In genomic region chr6:153032255-153032882, GRCh38 we compare ENCODE assay signal across 8 cellular contexts. TPM values are rescaled to one million over a fixed set of nuclear protein-coding genes. Genes with fewer than 3 reads are reported as not detected.
DNase-seq lines count a peak whose midpoint lies in the region; ATAC-seq, FAIRE-seq and TF ChIP-seq lines count a peak whose summit lies in the region.

No MANE protein-coding gene starts in this region.

- H3K4me3 ChIP-seq in astrocyte of the cerebellum (ENCODE audit: low read depth, low read length) (no peak overlapping the region), left lung (no peak overlapping the region)

- intact Hi-C loops in left lung (cut with DNase I), result no loop called here

- no peaks in the 10 kb centered on the region for H3K36me3 Mint-ChIP-seq in activated CD8-positive, alpha-beta T cell treated with anti-CD3 and anti-CD28 coated beads, Interleukin-2, amount 10 ng/mL, durations not matched to agents 7 days and 5 days (ENCODE audit: low read depth)

- FAIRE-seq in G401.6 (lab: Jason Lieb, UNC), result peak; percentile 92

- H3K9me3 Mint-ChIP-seq in activated CD8-positive, alpha-beta T cell treated with anti-CD3 and anti-CD28 coated beads, Interleukin-2, amount 10 ng/mL, durations not matched to agents 7 days and 5 days (ENCODE audit: insufficient read depth), result no peaks in the 10 kb centered on the region

- no peaks in the 10 kb centered on the region for H3K36me3 ChIP-seq in left lung

- no peak overlapping the region for H3K27ac Mint-ChIP-seq in activated CD8-positive, alpha-beta T cell treated with anti-CD3 and anti-CD28 coated beads, Interleukin-2, amount 10 ng/mL, durations not matched to agents 7 days and 5 days

- peaks cover 19% of the 10 kb centered on the region for H3K27me3 Mint-ChIP-seq in activated CD8-positive, alpha-beta T cell treated with anti-CD3 and anti-CD28 coated beads, Interleukin-2, amount 10 ng/mL, durations not matched to agents 7 days and 5 days (ENCODE audit: low read depth)

- in situ Hi-C loops in astrocyte of the cerebellum (cut with HindIII; ENCODE audit: low sequenced_read_pairs), result no loop called here

- CTCF ChIA-PET in activated CD8-positive, alpha-beta T cell treated with anti-CD3 and anti-CD28 coated beads, Interleukin-2, amount 10 ng/mL, durations not matched to agents 7 days and 5 days (lab: Charles Lee), result interaction anchor here (1.5 to 1.7 kb wide), 2 partner anchors 84 to 280 kb away, joined by 3 to 4 read pairs; no protein-coding TSS in a partner anchor

- H3K9me3 ChIP-seq in left lung, result no peaks in the 10 kb centered on the region

- H3K27ac ChIP-seq in left lung, result no peak overlapping the region

- TF ChIP-seq CTCF in LNCAP (IDR thresholded peaks at IDR 0.05) (peak; percentile 68), astrocyte of the cerebellum (IDR thresholded peaks at IDR 0.05; ENCODE audit: low read depth, low read length, missing control alignments) (no peak), left lung (IDR thresholded peaks at IDR 0.05) (peak in 1 of 2 donors; percentile 37)

- DNase-seq in astrocyte of the cerebellum (ENCODE audit: low read depth), result peak; percentile 78
- DNase-seq in left lung, result no peak
- DNase-seq in activated CD8-positive, alpha-beta T cell treated with anti-CD3 and anti-CD28 coated beads, Interleukin-2, amount 10 ng/mL, durations not matched to agents 7 days and 5 days, result no peak
- no peak for DNase-seq in cortex of kidney (lab: John Stamatoyannopoulos, UW)

- ATAC-seq in left lung (peak; percentile 80), HG03520 (IDR thresholded peaks at IDR 0.05; ENCODE audit: unreplicated experiment) (no peak), HG03521 (IDR thresholded peaks at IDR 0.05; ENCODE audit: unreplicated experiment) (no peak)
- no peak for ATAC-seq in activated CD8-positive, alpha-beta T cell treated with anti-CD3 and anti-CD28 coated beads, Interleukin-2, amount 10 ng/mL, durations not matched to agents 7 days and 5 days

- H3K27me3 ChIP-seq in left lung, result no peaks in the 10 kb centered on the region

- no peaks in the 10 kb centered on the region for H3K4me1 ChIP-seq in left lung

- POLR2A ChIA-PET in activated CD8-positive, alpha-beta T cell treated with anti-CD3 and anti-CD28 coated beads, Interleukin-2, amount 10 ng/mL, durations not matched to agents 7 days and 5 days (lab: Charles Lee), result no interaction called here

- no peak overlapping the region for H3K4me3 Mint-ChIP-seq in activated CD8-positive, alpha-beta T cell treated with anti-CD3 and anti-CD28 coated beads, Interleukin-2, amount 10 ng/mL, durations not matched to agents 7 days and 5 days

- no peaks in the 10 kb centered on the region for H3K4me1 Mint-ChIP-seq in activated CD8-positive, alpha-beta T cell treated with anti-CD3 and anti-CD28 coated beads, Interleukin-2, amount 10 ng/mL, durations not matched to agents 7 days and 5 days (ENCODE audit: low read depth)

RNA-seq across cellular contexts. Expression of gene MTRF1L, which starts 29.9 kb away (rescaled TPM):
- 10 to 100 TPM; 14.7 to 26.3 TPM for total RNA-seq in left lung
- total RNA-seq in activated CD8-positive, alpha-beta T cell treated with anti-CD3 and anti-CD28 coated beads, Interleukin-2, amount 10 ng/mL, durations not matched to agents 7 days and 5 days, result 10 to 100 TPM; 15.6 to 20.6 TPM

RNA-seq across cellular contexts. Expression of gene FBXO5, which starts 49.5 kb away (rescaled TPM):
- 1 to 10 TPM; 6.4 to 6.6 TPM for total RNA-seq in left lung
- 10 to 100 TPM; 72.3 to 73.9 TPM for total RNA-seq in activated CD8-positive, alpha-beta T cell treated with anti-CD3 and anti-CD28 coated beads, Interleukin-2, amount 10 ng/mL, durations not matched to agents 7 days and 5 days

Comparison
In these comparisons a context has a peak if more than half of its experiments do, and no peak if none do; other contexts are left out.
1. RNA of gene FBXO5, which starts 49.5 kb away (total RNA-seq): 72.3 to 73.9 TPM in activated CD8-positive, alpha-beta T cell treated with anti-CD3 and anti-CD28 coated beads, Interleukin-2, amount 10 ng/mL, durations not matched to agents 7 days and 5 days; 6.4 to 6.6 TPM in left lung; every median in the first group is over 4 times any median in the second.